ENCODE assay signal across 15 cellular contexts in the genomic region with DNA sequence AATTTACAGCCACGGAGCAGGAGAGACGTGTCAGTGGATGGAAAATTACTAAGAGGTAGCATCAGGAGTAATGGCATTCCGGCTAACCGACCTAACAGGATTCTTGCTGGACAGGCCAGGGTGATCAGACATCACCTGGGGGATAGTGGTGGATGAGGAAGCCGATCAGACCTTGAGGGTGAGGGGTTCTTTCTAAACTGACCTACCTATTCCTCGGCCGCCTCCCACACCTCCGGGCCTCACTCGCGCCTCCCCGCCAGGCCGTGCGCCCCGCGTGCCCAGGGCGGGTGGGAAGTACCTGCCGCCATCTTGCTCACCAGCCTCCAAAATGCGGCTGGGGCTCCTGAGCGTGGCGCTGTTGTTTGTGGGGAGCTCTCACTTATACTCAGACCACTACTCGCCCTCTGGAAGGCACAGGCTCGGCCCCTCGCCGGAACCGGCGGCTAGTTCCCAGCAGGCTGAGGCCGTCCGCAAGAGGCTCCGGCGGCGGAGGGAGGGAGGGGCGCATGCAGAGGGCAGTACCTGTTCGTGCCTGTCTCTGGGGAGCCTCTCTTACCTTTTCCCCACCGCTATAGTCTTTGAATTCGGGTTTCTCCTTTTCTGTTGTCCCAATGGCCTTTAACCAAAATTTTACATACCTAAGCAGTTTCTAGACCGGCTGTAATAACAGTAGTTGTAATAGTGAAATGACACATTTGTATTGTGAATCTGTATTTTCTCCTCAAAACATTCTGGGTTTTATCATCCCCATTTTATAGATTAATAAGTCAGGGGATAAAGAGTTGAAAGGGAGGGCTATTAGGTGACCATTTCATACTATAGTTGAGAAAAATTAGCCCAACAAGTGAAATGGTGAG. TPM values are rescaled to one million over a fixed set of nuclear protein-coding genes. Genes with fewer than 3 reads are reported as not detected.
DNase-seq lines count a peak whose midpoint lies in the region; ATAC-seq and TF ChIP-seq lines count a peak whose summit lies in the region.
"Had no signal": no experiment of that assay in that cellular context is flagged by ENCODE, and none has a peak within 500 bp of the region (broad histone marks: within the 10 kb centered on the region; RNA-seq: fewer than 3 reads in every experiment).

TMPRSS12 (plus strand) TSS at position 290 of the 857 bp plus-strand sequence; CDS start at position 329, 39 bp downstream.

- H3K27me3 ChIP-seq in adipocyte (replicated peaks; ENCODE audit: control insufficient read depth, insufficient read depth, low read length) (no peaks in the 10 kb centered on the region), fibroblast of lung (ENCODE audit: control insufficient read depth, insufficient read depth, low read length) (no peaks in the 10 kb centered on the region), subcutaneous abdominal adipose tissue (ENCODE audit: control insufficient read depth in 5 of 5, insufficient read depth in 4 of 5, low read length in 5 of 5) (no peaks in the 10 kb centered on the region)

- H2AFZ ChIP-seq in fibroblast of lung (ENCODE audit: low read length) = peak within 1 kb of the TSS; percentile 18

- H3K4me1 ChIP-seq in adipocyte (ENCODE audit: control insufficient read depth, insufficient read depth, low read length) (peaks cover 17% of the 10 kb centered on the region), fibroblast of lung (ENCODE audit: control insufficient read depth, extremely low read depth, insufficient read depth, low read length) (no peaks in the 10 kb centered on the region), subcutaneous abdominal adipose tissue (ENCODE audit: control insufficient read depth in 5 of 5, insufficient read depth in 5 of 5, low read length in 5 of 5) (peaks cover 0 to 8% (median 7%) of the 10 kb centered on the region in 5 donors)

- H3K79me2 ChIP-seq in fibroblast of lung (ENCODE audit: control insufficient read depth, insufficient read depth, low read length) = no peaks in the 10 kb centered on the region

- H3K9me3 Mint-ChIP-seq in memory B cell = peaks cover 2% of the 10 kb centered on the region
- H3K9me3 Mint-ChIP-seq: stimulated activated effector memory CD8-positive, alpha-beta T cell treated with anti-CD3 and anti-CD28 coated beads, Interleukin-12 subunit alpha, Interleukin-12 subunit beta, amount 100 ng/mL, for 72 hours had no signal

- H3K27ac ChIP-seq in fibroblast of lung (ENCODE audit: insufficient read depth, low read length) (no peak within 1 kb of the TSS), subcutaneous abdominal adipose tissue (ENCODE audit: low read depth, low read length) (no peak within 1 kb of the TSS)
- H3K27ac ChIP-seq: WERI-Rb-1 had no signal

- DNase-seq in adipocyte (ENCODE audit: low read depth) = no peak
- peak in 1 of 2 donors; percentile 28 for DNase-seq in fibroblast of lung (ENCODE audit: low read depth in 2 of 2)
- DNase-seq in memory B cell (ENCODE audit: low spot score in 2 of 2) = peak in 1 of 2 donors; percentile 2
- DNase-seq in occipital lobe (lab: John Stamatoyannopoulos, UW) = no peak
- DNase-seq in NOMO-1 treated with dmso at 0.1 percent for 144 hours (lab: John Stamatoyannopoulos, UW; ENCODE audit: unreplicated experiment) = no peak
- DNase-seq in activated naive CD4-positive, alpha-beta T cell (lab: John Stamatoyannopoulos, UW) = no peak
- no peak for DNase-seq in activated CD8-positive, alpha-beta memory T cell treated with anti-CD3 and anti-CD28 coated beads, Interleukin-2, amount 50 U/mL, for 48 hours
- DNase-seq: activated naive CD4-positive, alpha-beta T cell treated with Interleukin-2 at 50 U/mL for 16 hours; DMS153; foreskin melanocyte; WERI-Rb-1 had no signal

- H3K9ac ChIP-seq in adipocyte (ENCODE audit: low read length) (peak within 1 kb of the TSS; percentile 18), fibroblast of lung (ENCODE audit: insufficient read depth, low read length) (no peak within 1 kb of the TSS), subcutaneous abdominal adipose tissue (ENCODE audit: low read length in 5 of 5) (peak within 1 kb of the TSS in 1 of 5 donors; percentile 23)

- H4K20me1 ChIP-seq in fibroblast of lung (ENCODE audit: control insufficient read depth, extremely low read depth, insufficient read depth, low read length) = no peaks in the 10 kb centered on the region

- H3K36me3 Mint-ChIP-seq in memory B cell = peaks cover 2% of the 10 kb centered on the region
- H3K36me3 Mint-ChIP-seq: stimulated activated effector memory CD8-positive, alpha-beta T cell treated with anti-CD3 and anti-CD28 coated beads, Interleukin-12 subunit alpha, Interleukin-12 subunit beta, amount 100 ng/mL, for 72 hours had no signal

- no peaks in the 10 kb centered on the region for H3K36me3 ChIP-seq in adipocyte (ENCODE audit: control insufficient read depth, insufficient read depth, low read length, severe bottlenecking)
- H3K36me3 ChIP-seq in fibroblast of lung (ENCODE audit: control insufficient read depth, insufficient read depth, low read length) = no peaks in the 10 kb centered on the region
- H3K36me3 ChIP-seq in subcutaneous abdominal adipose tissue (ENCODE audit: control insufficient read depth in 5 of 5, insufficient read depth in 5 of 5, low read length in 5 of 5) = no peaks in the 10 kb centered on the region
- H3K36me3 ChIP-seq: WERI-Rb-1 had no signal

- H3K4me3 Mint-ChIP-seq in memory B cell = peak within 1 kb of the TSS; percentile 12
- H3K4me3 Mint-ChIP-seq: stimulated activated effector memory CD8-positive, alpha-beta T cell treated with anti-CD3 and anti-CD28 coated beads, Interleukin-12 subunit alpha, Interleukin-12 subunit beta, amount 100 ng/mL, for 72 hours had no signal

- TF ChIP-seq CTCF in fibroblast of lung (conservative IDR thresholded peaks at IDR 0.05 in 1 of 2, IDR thresholded peaks at IDR 0.05 in 1 of 2; ENCODE audit: low read depth in 1 of 2, low read length in 2 of 2) = peak in 1 of 2 donors; percentile 3

- no peaks in the 10 kb centered on the region for H3K4me1 Mint-ChIP-seq in memory B cell

- H3K9me3 ChIP-seq in adipocyte (ENCODE audit: control insufficient read depth, low read length) = peaks cover 8% of the 10 kb centered on the region
- no peaks in the 10 kb centered on the region for H3K9me3 ChIP-seq in fibroblast of lung (ENCODE audit: control insufficient read depth, insufficient read depth, low read depth, low read length)
- peaks cover 0 to 8% (median 6%) of the 10 kb centered on the region in 5 donors for H3K9me3 ChIP-seq in subcutaneous abdominal adipose tissue (ENCODE audit: control insufficient read depth in 5 of 5, low read length in 5 of 5)

- H3K27ac Mint-ChIP-seq in memory B cell = no peak within 1 kb of the TSS
- H3K27ac Mint-ChIP-seq: stimulated activated effector memory CD8-positive, alpha-beta T cell treated with anti-CD3 and anti-CD28 coated beads, Interleukin-12 subunit alpha, Interleukin-12 subunit beta, amount 100 ng/mL, for 72 hours had no signal

- no peak within 1 kb of the TSS for H3K4me2 ChIP-seq in fibroblast of lung (ENCODE audit: extremely low read depth, insufficient read depth, low read length)

- no peaks in the 10 kb centered on the region for H3K27me3 Mint-ChIP-seq in memory B cell

- peak within 1 kb of the TSS; percentile 64 for H3K4me3 ChIP-seq in adipocyte (ENCODE audit: low read length)
- H3K4me3 ChIP-seq in fibroblast of lung (replicated peaks in 1 of 4; ENCODE audit: control extremely low read depth in 1 of 4, insufficient read depth in 1 of 4, low read depth in 3 of 4, low read length in 4 of 4) = peak within 1 kb of the TSS in 2 of 4 experiments; percentile 27 to 45
- peak within 1 kb of the TSS in 4 of 5 donors; percentile 36 to 55 (median 38) for H3K4me3 ChIP-seq in subcutaneous abdominal adipose tissue (ENCODE audit: low read depth in 1 of 5, low read length in 5 of 5)

- peak; percentile 57 for ATAC-seq in memory B cell (ENCODE audit: low read depth)
- ATAC-seq: HCT116 had no signal

RNA-seq across cellular contexts. Expression of gene TMPRSS12, which starts in this region (rescaled TPM):
- total RNA-seq in fibroblast of lung (not detected in 2 replicates), occipital lobe (not detected)
- not detected in 2 replicates for polyA plus RNA-seq in fibroblast of lung
- polyA plus RNA-seq in fibroblast of lung (2012) = not detected in 2 replicates
- not detected in 2 replicates for polyA minus RNA-seq in fibroblast of lung (ENCODE audit: low replicate concordance)
- total RNA-seq: pulmonary artery endothelial cell had no signal
